Comparison of ENCODE assay signal across 16 cellular contexts in genomic region chr15:58454950-58455401, GRCh38. TPM values are rescaled to one million over a fixed set of nuclear protein-coding genes. Genes with fewer than 3 reads are reported as not detected.
DNase-seq lines count a peak whose midpoint lies in the region; ATAC-seq, FAIRE-seq and TF ChIP-seq lines count a peak whose summit lies in the region.
"Had no signal": no experiment of that assay in that cellular context is flagged by ENCODE, and none has a peak within 500 bp of the region (broad histone marks: within the 10 kb centered on the region; RNA-seq: fewer than 3 reads in every experiment).

No MANE protein-coding gene starts in this region.

- peak; percentile 27 for FAIRE-seq in GM12892 (lab: Jason Lieb, UNC)
- FAIRE-seq: D721Med had no signal

- no peak overlapping the region for H3K4me2 ChIP-seq in MM.1S (ENCODE audit: low read depth, low read length)
- H3K4me2 ChIP-seq in osteoblast (ENCODE audit: insufficient read depth, low read length): no peak overlapping the region

- TF ChIP-seq CTCF in MM.1S (IDR thresholded peaks at IDR 0.05; ENCODE audit: low read length) (no peak), osteoblast (IDR thresholded peaks at IDR 0.05; ENCODE audit: extremely low read depth, low read depth, low read length) (no peak)

- DNase-seq in NCI-H2081 (lab: John Stamatoyannopoulos, UW) (peak; percentile 37 to 58), NCI-H2081 treated with DMSO at 0.1 percent for 48 hours (lab: John Stamatoyannopoulos, UW) (no peak), GM12892 (ENCODE audit: insufficient read length) (no peak), NCI-H2227 treated with DMSO at 0.1 percent for 48 hours (lab: John Stamatoyannopoulos, UW) (peak; percentile 24), MM.1S (no peak), glomerular visceral epithelial cell (ENCODE audit: extremely low spot score) (no peak), osteoblast (ENCODE audit: insufficient read length, low spot score, missing footprints) (no peak)
- no peak for DNase-seq in activated naive CD8-positive, alpha-beta T cell treated with anti-CD3 and anti-CD28 coated beads, Interleukin-2, amount 50 U/mL, for 24 hours
- DNase-seq: amygdala had no signal

- peak overlapping the region; percentile 88 for H3K27ac Mint-ChIP-seq in activated naive CD8-positive, alpha-beta T cell treated with anti-CD3 and anti-CD28 coated beads, Interleukin-2, amount 50 U/mL, for 24 hours
- H3K27ac Mint-ChIP-seq: progenitor cell of endocrine pancreas, WTC11 had no signal

- H2AFZ ChIP-seq in MM.1S (ENCODE audit: low read length): no peak overlapping the region
- H2AFZ ChIP-seq in osteoblast (ENCODE audit: low read length): no peak overlapping the region

- H3K4me1 Mint-ChIP-seq in activated naive CD8-positive, alpha-beta T cell treated with anti-CD3 and anti-CD28 coated beads, Interleukin-2, amount 50 U/mL, for 24 hours: peaks cover 81% of the 10 kb centered on the region
- H3K4me1 Mint-ChIP-seq: WTC11 had no signal

- H3K27ac ChIP-seq in MM.1S (ENCODE audit: low read length) (no peak overlapping the region), osteoblast (ENCODE audit: low read depth, low read length) (no peak overlapping the region)
- H3K27ac ChIP-seq: epithelial cell of prostate, SK-N-MC, thoracic aorta had no signal

- TF ChIP-seq POLR2A in GM12892 (IDR thresholded peaks at IDR 0.05; ENCODE audit: low read depth, low read length): no peak

- no peaks in the 10 kb centered on the region for H3K27me3 Mint-ChIP-seq in activated naive CD8-positive, alpha-beta T cell treated with anti-CD3 and anti-CD28 coated beads, Interleukin-2, amount 50 U/mL, for 24 hours

- H4K20me1 ChIP-seq in MM.1S (ENCODE audit: insufficient read depth, low read length): no peaks in the 10 kb centered on the region
- no peaks in the 10 kb centered on the region for H4K20me1 ChIP-seq in osteoblast (ENCODE audit: insufficient read depth, low read length)

- H3K9me2 ChIP-seq in MM.1S (replicated peaks; ENCODE audit: insufficient read depth, low read length): no peaks in the 10 kb centered on the region

- H3K36me3 ChIP-seq in MM.1S (replicated peaks; ENCODE audit: insufficient read depth, low read length): no peaks in the 10 kb centered on the region
- H3K36me3 ChIP-seq in osteoblast (ENCODE audit: insufficient read depth, low read length): no peaks in the 10 kb centered on the region
- H3K36me3 ChIP-seq: thoracic aorta had no signal

- H3K9me3 ChIP-seq in MM.1S (replicated peaks; ENCODE audit: insufficient read depth, low read length) (no peaks in the 10 kb centered on the region), osteoblast (ENCODE audit: low read depth, low read length) (no peaks in the 10 kb centered on the region)
- H3K9me3 ChIP-seq: thoracic aorta had no signal

- H3K9me3 Mint-ChIP-seq in activated naive CD8-positive, alpha-beta T cell treated with anti-CD3 and anti-CD28 coated beads, Interleukin-2, amount 50 U/mL, for 24 hours: no peaks in the 10 kb centered on the region
- H3K9me3 Mint-ChIP-seq: WTC11 had no signal

- H3K4me1 ChIP-seq in MM.1S (ENCODE audit: low read length): peaks cover 35% of the 10 kb centered on the region
- H3K4me1 ChIP-seq in osteoblast (ENCODE audit: insufficient read depth, low read length): peaks cover 15% of the 10 kb centered on the region

- no peaks in the 10 kb centered on the region for H3K79me2 ChIP-seq in MM.1S (ENCODE audit: low read length)
- no peaks in the 10 kb centered on the region for H3K79me2 ChIP-seq in osteoblast (ENCODE audit: insufficient read depth, low read length)

- no peak overlapping the region for H3K4me3 Mint-ChIP-seq in activated naive CD8-positive, alpha-beta T cell treated with anti-CD3 and anti-CD28 coated beads, Interleukin-2, amount 50 U/mL, for 24 hours
- H3K4me3 Mint-ChIP-seq: WTC11 had no signal

- H3K9ac ChIP-seq in MM.1S (ENCODE audit: low read length): no peak overlapping the region

- H3K4me3 ChIP-seq in MM.1S (ENCODE audit: low read length) (no peak overlapping the region), osteoblast (ENCODE audit: insufficient read depth, low read length) (no peak overlapping the region)
- H3K4me3 ChIP-seq: SK-N-MC, thoracic aorta had no signal

- peaks cover 4% of the 10 kb centered on the region; the same call in 1 of the 2 replicates for H3F3A ChIP-seq in MM.1S (ENCODE audit: insufficient read depth, low read length)

- H3K36me3 Mint-ChIP-seq in activated naive CD8-positive, alpha-beta T cell treated with anti-CD3 and anti-CD28 coated beads, Interleukin-2, amount 50 U/mL, for 24 hours (ENCODE audit: low read depth): no peaks in the 10 kb centered on the region
- H3K36me3 Mint-ChIP-seq: WTC11 had no signal

- no peak for ATAC-seq in activated naive CD8-positive, alpha-beta T cell treated with anti-CD3 and anti-CD28 coated beads, Interleukin-2, amount 50 U/mL, for 24 hours
- ATAC-seq: WTC11 had no signal

- H3K27me3 ChIP-seq in MM.1S (replicated peaks; ENCODE audit: insufficient read depth, low read length) (no peaks in the 10 kb centered on the region), osteoblast (ENCODE audit: insufficient read depth, low read length) (peaks cover 3% of the 10 kb centered on the region)

RNA-seq across cellular contexts. Expression of gene LIPC, which starts 23.2 kb away (rescaled TPM):
- polyA plus RNA-seq in GM12892 (2012; ENCODE audit: missing spikeins): not detected
- total RNA-seq in osteoblast: 1.1 and 2.7 TPM in 2 replicates
- total RNA-seq: chondrocyte, thoracic aorta, WTC11 had no signal

Comparison
In these comparisons a context has a peak if more than half of its experiments do, and no peak if none do; other contexts are left out.
1. DNase-seq: peak in NCI-H2081 (2 of 2) and NCI-H2227 treated with DMSO at 0.1 percent for 48 hours (single experiment); none in NCI-H2081 treated with DMSO at 0.1 percent for 48 hours (single experiment), GM12892 (single experiment), activated naive CD8-positive, alpha-beta T cell treated with anti-CD3 and anti-CD28 coated beads, Interleukin-2, amount 50 U/mL, for 24 hours (single experiment), MM.1S (single experiment), glomerular visceral epithelial cell (single experiment) and osteoblast (single experiment).